Comparison of ENCODE assay signal across 15 cellular contexts in the genomic region with DNA sequence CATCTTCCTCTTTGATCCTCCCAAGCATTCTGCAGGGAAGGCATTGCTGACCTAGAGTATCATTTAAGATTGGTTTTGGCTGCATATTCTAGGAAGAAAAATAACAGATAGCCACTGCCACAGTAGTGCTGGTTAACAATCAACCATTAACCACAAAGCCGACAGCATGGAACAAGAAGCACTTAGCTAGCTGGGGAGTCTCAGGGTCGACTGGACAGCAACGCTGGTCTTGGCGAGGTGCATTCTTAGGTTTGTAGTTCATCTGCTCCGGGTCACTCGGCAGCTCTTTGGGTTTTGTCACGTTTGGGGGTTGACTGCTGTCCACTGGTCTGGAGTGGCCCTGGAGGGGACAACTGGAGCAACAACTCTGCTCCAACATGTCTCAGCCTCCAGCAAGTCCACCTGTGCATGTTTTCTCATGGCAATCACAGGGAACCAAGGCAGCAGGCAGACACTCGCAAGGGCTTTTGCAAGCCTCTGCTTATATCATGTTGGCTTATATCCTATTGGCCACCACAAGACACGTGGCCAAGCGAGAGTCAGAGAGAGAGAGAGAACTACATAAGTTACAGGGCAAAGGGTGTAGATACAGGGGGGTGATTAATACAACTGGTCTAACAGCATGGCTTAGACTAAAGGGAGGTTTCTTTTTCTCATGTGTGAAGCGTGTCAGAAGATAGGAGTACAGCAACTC.
"Had no signal": no experiment of that assay in that cellular context is flagged by ENCODE, and none has a peak within 500 bp of the region (broad histone marks: within the 10 kb centered on the region; RNA-seq: fewer than 3 reads in every experiment).

No MANE protein-coding gene starts in this region.

- H3K36me3 ChIP-seq: adrenal gland, left ventricle myocardium inferior, sigmoid colon had no signal

- H3K4me1 Mint-ChIP-seq: activated CD4-positive, alpha-beta T cell treated with anti-CD3 and anti-CD28 coated beads, Interleukin-2, amount 10 ng/mL, durations not matched to agents 7 days and 5 days; central memory CD8-positive, alpha-beta T cell had no signal

- H3K4me3 ChIP-seq: adrenal gland, left ventricle myocardium inferior, sigmoid colon had no signal

- DNase-seq: activated CD4-positive, alpha-beta T cell treated with anti-CD3 and anti-CD28 coated beads, Interleukin-2, amount 10 ng/mL, durations not matched to agents 7 days and 5 days; activated CD4-positive, CD25-positive, alpha-beta regulatory T cell; activated naive CD4-positive, alpha-beta T cell treated with anti-CD3 and anti-CD28 coated beads, Interleukin-2, amount 50 U/mL, for 16 hours; activated T-cell treated with anti-CD3 and anti-CD28 coated beads for 4 hours; adrenal gland; effector memory CD4-positive, alpha-beta T cell; erythroblast; head of caudate nucleus; left ventricle myocardium inferior; sigmoid colon; stimulated activated CD4-positive, alpha-beta T cell treated with anti-CD3 and anti-CD28 coated beads, Interleukin-12 subunit alpha, Interleukin-12 subunit beta, amount 100 ng/mL, for 4 hours; stimulated activated naive CD4-positive, alpha-beta T cell treated with Interleukin-2 at 50 U/mL for 16 hours; T-helper 2 cell had no signal

- H3K9me3 Mint-ChIP-seq: activated CD4-positive, alpha-beta T cell treated with anti-CD3 and anti-CD28 coated beads, Interleukin-2, amount 10 ng/mL, durations not matched to agents 7 days and 5 days; activated T-helper 2 cell treated with anti-CD3 and anti-CD28 coated beads, Interferon-gamma antibody, Interleukin-2, Interleukin-4, amounts not matched to agents 10 μg/mL and 5 μg/mL and 100 μg/mL, durations not matched to agents 14 hours and 24 hours and 36 hours; central memory CD8-positive, alpha-beta T cell had no signal

- H3K27me3 ChIP-seq: adrenal gland, sigmoid colon had no signal

- H3K4me3 Mint-ChIP-seq: activated CD4-positive, alpha-beta T cell treated with anti-CD3 and anti-CD28 coated beads, Interleukin-2, amount 10 ng/mL, durations not matched to agents 7 days and 5 days; central memory CD8-positive, alpha-beta T cell had no signal

- H3K27ac ChIP-seq: adrenal gland, left ventricle myocardium inferior, sigmoid colon had no signal

- H3K27me3 Mint-ChIP-seq: activated CD4-positive, alpha-beta T cell treated with anti-CD3 and anti-CD28 coated beads, Interleukin-2, amount 10 ng/mL, durations not matched to agents 7 days and 5 days had no signal

- H3K27ac Mint-ChIP-seq: activated CD4-positive, alpha-beta T cell treated with anti-CD3 and anti-CD28 coated beads, Interleukin-2, amount 10 ng/mL, durations not matched to agents 7 days and 5 days; activated T-helper 2 cell treated with anti-CD3 and anti-CD28 coated beads, Interferon-gamma antibody, Interleukin-2, Interleukin-4, amounts not matched to agents 10 μg/mL and 5 μg/mL and 100 μg/mL, durations not matched to agents 14 hours and 24 hours and 36 hours had no signal

- H3K9me3 ChIP-seq: adrenal gland had no signal
